ENCODE assay signal across 12 cellular contexts in the genomic region with DNA sequence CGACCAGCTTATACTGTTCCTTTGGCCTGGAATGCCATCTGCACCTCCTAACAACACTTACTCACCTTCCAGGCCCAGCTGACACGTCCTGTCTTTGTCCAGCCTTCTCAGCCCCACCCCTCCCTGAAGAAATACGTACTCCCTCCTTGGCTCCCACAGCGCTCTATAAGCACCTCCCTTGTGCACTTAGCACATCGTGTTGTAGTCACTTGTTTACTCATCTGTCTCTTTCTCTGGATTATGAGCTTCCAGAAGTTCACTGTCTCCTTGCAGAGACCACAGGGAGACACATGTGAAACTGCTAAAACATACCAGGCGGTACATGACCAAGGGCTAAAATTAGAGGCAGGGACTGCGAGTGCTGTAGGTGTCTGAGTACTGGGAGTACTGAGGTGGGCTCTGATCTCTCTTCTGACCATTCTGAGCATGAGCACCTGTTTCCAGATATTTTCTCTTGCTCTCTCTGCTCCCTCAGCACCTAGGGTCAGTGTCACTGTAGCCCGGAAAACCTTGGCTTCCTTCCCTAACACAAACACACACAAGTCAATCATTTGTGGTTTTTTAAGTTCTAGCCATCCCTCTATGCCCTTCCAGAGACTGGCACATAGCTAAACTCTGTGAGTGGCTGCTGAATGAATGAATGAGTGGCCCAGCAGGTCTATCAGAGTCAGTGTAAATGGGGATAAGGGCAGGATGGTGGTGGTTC. TPM values are rescaled to one million over a fixed set of nuclear protein-coding genes. Genes with fewer than 3 reads are reported as not detected.
DNase-seq lines count a peak whose midpoint lies in the region; ATAC-seq, FAIRE-seq and TF ChIP-seq lines count a peak whose summit lies in the region.
"Had no signal": no experiment of that assay in that cellular context is flagged by ENCODE, and none has a peak within 500 bp of the region (broad histone marks: within the 10 kb centered on the region; RNA-seq: fewer than 3 reads in every experiment).

No MANE protein-coding gene starts in this region.

- DNase-seq in HCT116 (ENCODE audit: low read depth, low spot score) (no peak), RPMI8226 (peak; percentile 62), fibroblast of villous mesenchyme (ENCODE audit: low read depth) (peak; percentile 61), gastrocnemius medialis (peak in 1 of 2 donors; percentile 45), cerebellar cortex (ENCODE audit: low spot score) (no peak), HTR-8/SVneo (ENCODE audit: insufficient read length, low spot score) (no peak)
- DNase-seq: DMS 273 treated with DMSO at 0.1 percent for 48 hours, erythroblast, NCI-H2107 had no signal

- no peak for TF ChIP-seq RAD21 in HCT116 (IDR thresholded peaks at IDR 0.05; ENCODE audit: low read depth)

- CTCF ChIA-PET in HCT116 (lab: Charles Lee): interaction anchor here (1.1 to 1.7 kb wide), 2 partner anchors 10 to 12 kb away, joined by 3 to 6 read pairs; a partner anchor contains a TSS

- H3K36me3 ChIP-seq in HCT116 (ENCODE audit: control insufficient read depth in 1 of 2, insufficient read depth in 2 of 2, low read length in 2 of 2) (no peaks in the 10 kb centered on the region), gastrocnemius medialis (no peaks in the 10 kb centered on the region)

- no TSS peak for BruUV-seq in HCT116 (replicated peaks; lab: Mats Ljungman, UMichigan)

- H3K9ac ChIP-seq in HCT116 (ENCODE audit: low read length): no peak overlapping the region

- in situ Hi-C loops in gastrocnemius medialis (cut with MboI; ENCODE audit: low sequenced_read_pairs in 4 of 4): no loop called here

- FAIRE-seq in HTR-8/SVneo (lab: Jason Lieb, UNC): no peak

- intact Hi-C loops in HCT116 (cut with micrococcal nuclease): no loop called here
- intact Hi-C loops in gastrocnemius medialis (cut with DNase I; ENCODE audit: low total_unique reads): no loop called here

- H2AFZ ChIP-seq in HCT116 (ENCODE audit: low read depth, low read length, poor library complexity, severe bottlenecking): no peak overlapping the region

- H4K20me1 ChIP-seq in HCT116 (ENCODE audit: insufficient read depth): no peaks in the 10 kb centered on the region

- H3K4me1 ChIP-seq in HCT116 (ENCODE audit: control insufficient read depth in 1 of 2, insufficient read depth in 2 of 2, low read length in 2 of 2): peaks cover 0 to 11% of the 10 kb centered on the region in 2 experiments; a peak in 2 of 4 replicates
- peaks cover 0 to 10% of the 10 kb centered on the region in 2 donors for H3K4me1 ChIP-seq in gastrocnemius medialis

- H3K9me2 ChIP-seq in HCT116 (ENCODE audit: insufficient read depth): no peaks in the 10 kb centered on the region

- RAD21 ChIA-PET in HCT116 (lab: Charles Lee; ENCODE audit: low non-redundant PET in 1 of 2, low total read pairs in 2 of 2, uncharacterized antibody in 2 of 2, unreplicated experiment in 2 of 2): no interaction called here

- H3K27me3 ChIP-seq in HCT116 (ENCODE audit: insufficient read depth, low read length) (no peaks in the 10 kb centered on the region), gastrocnemius medialis (no peaks in the 10 kb centered on the region)

- 0 out of 2 replicates have a peak, but pooled peaks have one; percentile 36 for ATAC-seq in HCT116
- peak; percentile 63 to 92 for ATAC-seq in gastrocnemius medialis
- ATAC-seq in HG03039 (IDR thresholded peaks at IDR 0.05; ENCODE audit: unreplicated experiment): no peak
- no peak for ATAC-seq in HG03175 (IDR thresholded peaks at IDR 0.05; ENCODE audit: unreplicated experiment)

- TF ChIP-seq CTCF in HCT116 (IDR thresholded peaks at IDR 0.05 in 2 of 3, conservative IDR thresholded peaks at IDR 0.05 in 1 of 3; ENCODE audit: borderline replicate concordance in 1 of 3, insufficient read depth in 1 of 3, low read depth in 2 of 3, low read length in 2 of 3): no peak
- no peak for TF ChIP-seq CTCF in fibroblast of villous mesenchyme (IDR thresholded peaks at IDR 0.05; ENCODE audit: insufficient read depth, low read depth, low read length)
- no peak for TF ChIP-seq CTCF in gastrocnemius medialis (IDR thresholded peaks at IDR 0.05 in 4 of 5, conservative IDR thresholded peaks at IDR 0.05 in 1 of 5)

- H3K9me3 ChIP-seq in HCT116 (ENCODE audit: control insufficient read depth in 1 of 2, insufficient read depth in 1 of 2, low read depth in 1 of 2, low read length in 2 of 2) (no peaks in the 10 kb centered on the region), gastrocnemius medialis (no peaks in the 10 kb centered on the region)

- POLR2A ChIA-PET in HCT116 (lab: Charles Lee): interaction anchor here (1.2 kb wide), 1 partner anchor 55 kb away, joined by 3 read pairs; a partner anchor contains a TSS

- H3K79me2 ChIP-seq in HCT116 (ENCODE audit: insufficient read depth, low read length): no peaks in the 10 kb centered on the region

- H3K27ac ChIP-seq in HCT116 (ENCODE audit: low read depth, low read length): no peak overlapping the region
- H3K27ac ChIP-seq in gastrocnemius medialis: peak overlapping the region; percentile 22 to 81 (median 48)

- H3K4me2 ChIP-seq in HCT116 (ENCODE audit: low read length): no peak overlapping the region

- H3K4me3 ChIP-seq in HCT116 (replicated peaks in 1 of 2; ENCODE audit: low read depth in 1 of 2, low read length in 2 of 2) (no peak overlapping the region), fibroblast of villous mesenchyme (ENCODE audit: low read depth, low read length) (no peak overlapping the region), gastrocnemius medialis (no peak overlapping the region)

- TF ChIP-seq POLR2A in HCT116 (IDR thresholded peaks at IDR 0.05; ENCODE audit: borderline replicate concordance, extremely low read depth, insufficient read depth, insufficient read length): no peak
- TF ChIP-seq POLR2A in gastrocnemius medialis (IDR thresholded peaks at IDR 0.05): no peak

TF ChIP-seq in HCT116, 20 proteins besides CTCF, POLR2A, EP300 and RAD21 (continues in another document):
- TF ChIP-seq, protein P1, sequence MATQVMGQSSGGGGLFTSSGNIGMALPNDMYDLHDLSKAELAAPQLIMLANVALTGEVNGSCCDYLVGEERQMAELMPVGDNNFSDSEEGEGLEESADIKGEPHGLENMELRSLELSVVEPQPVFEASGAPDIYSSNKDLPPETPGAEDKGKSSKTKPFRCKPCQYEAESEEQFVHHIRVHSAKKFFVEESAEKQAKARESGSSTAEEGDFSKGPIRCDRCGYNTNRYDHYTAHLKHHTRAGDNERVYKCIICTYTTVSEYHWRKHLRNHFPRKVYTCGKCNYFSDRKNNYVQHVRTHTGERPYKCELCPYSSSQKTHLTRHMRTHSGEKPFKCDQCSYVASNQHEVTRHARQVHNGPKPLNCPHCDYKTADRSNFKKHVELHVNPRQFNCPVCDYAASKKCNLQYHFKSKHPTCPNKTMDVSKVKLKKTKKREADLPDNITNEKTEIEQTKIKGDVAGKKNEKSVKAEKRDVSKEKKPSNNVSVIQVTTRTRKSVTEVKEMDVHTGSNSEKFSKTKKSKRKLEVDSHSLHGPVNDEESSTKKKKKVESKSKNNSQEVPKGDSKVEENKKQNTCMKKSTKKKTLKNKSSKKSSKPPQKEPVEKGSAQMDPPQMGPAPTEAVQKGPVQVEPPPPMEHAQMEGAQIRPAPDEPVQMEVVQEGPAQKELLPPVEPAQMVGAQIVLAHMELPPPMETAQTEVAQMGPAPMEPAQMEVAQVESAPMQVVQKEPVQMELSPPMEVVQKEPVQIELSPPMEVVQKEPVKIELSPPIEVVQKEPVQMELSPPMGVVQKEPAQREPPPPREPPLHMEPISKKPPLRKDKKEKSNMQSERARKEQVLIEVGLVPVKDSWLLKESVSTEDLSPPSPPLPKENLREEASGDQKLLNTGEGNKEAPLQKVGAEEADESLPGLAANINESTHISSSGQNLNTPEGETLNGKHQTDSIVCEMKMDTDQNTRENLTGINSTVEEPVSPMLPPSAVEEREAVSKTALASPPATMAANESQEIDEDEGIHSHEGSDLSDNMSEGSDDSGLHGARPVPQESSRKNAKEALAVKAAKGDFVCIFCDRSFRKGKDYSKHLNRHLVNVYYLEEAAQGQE (IDR thresholded peaks at IDR 0.05; ENCODE audit: low read depth): no peak
- TF ChIP-seq SRF (IDR thresholded peaks at IDR 0.05; ENCODE audit: low read depth) (no peak), ELF1 (IDR thresholded peaks at IDR 0.05; ENCODE audit: borderline replicate concordance, low read depth) (no peak), FOSL1 (IDR thresholded peaks at IDR 0.05; ENCODE audit: low read depth) (no peak), ZNF274 (IDR thresholded peaks at IDR 0.05; ENCODE audit: low read depth, low read length) (no peak), EZH2 (IDR thresholded peaks at IDR 0.05) (no peak)
- TF ChIP-seq, protein P2, sequence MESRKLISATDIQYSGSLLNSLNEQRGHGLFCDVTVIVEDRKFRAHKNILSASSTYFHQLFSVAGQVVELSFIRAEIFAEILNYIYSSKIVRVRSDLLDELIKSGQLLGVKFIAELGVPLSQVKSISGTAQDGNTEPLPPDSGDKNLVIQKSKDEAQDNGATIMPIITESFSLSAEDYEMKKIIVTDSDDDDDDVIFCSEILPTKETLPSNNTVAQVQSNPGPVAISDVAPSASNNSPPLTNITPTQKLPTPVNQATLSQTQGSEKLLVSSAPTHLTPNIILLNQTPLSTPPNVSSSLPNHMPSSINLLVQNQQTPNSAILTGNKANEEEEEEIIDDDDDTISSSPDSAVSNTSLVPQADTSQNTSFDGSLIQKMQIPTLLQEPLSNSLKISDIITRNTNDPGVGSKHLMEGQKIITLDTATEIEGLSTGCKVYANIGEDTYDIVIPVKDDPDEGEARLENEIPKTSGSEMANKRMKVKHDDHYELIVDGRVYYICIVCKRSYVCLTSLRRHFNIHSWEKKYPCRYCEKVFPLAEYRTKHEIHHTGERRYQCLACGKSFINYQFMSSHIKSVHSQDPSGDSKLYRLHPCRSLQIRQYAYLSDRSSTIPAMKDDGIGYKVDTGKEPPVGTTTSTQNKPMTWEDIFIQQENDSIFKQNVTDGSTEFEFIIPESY (IDR thresholded peaks at IDR 0.05; ENCODE audit: extremely low read depth, insufficient replicate concordance, low read length): no peak

RNA-seq across cellular contexts. Expression of a gene that starts 5.1 kb away (rescaled TPM):
- 0.32 TPM for total RNA-seq in HCT116 (2021; ENCODE audit: unreplicated experiment)
- polyA plus RNA-seq in HCT116 (2012): 0.08 and 0.14 TPM in 2 replicates
- total RNA-seq in fibroblast of villous mesenchyme: not detected in 2 replicates
- total RNA-seq in gastrocnemius medialis: under 1 TPM in 2 of 4 donors, not detected in 2; 0.13 to 0.35 TPM
- total RNA-seq: ureter had no signal

RNA-seq across cellular contexts. Expression of a gene that starts 5.2 kb away (rescaled TPM):
- 2.0 TPM for total RNA-seq in HCT116 (2021; ENCODE audit: unreplicated experiment)
- polyA plus RNA-seq in HCT116 (2012): 2.4 and 2.9 TPM in 2 replicates
- not detected in 2 replicates for total RNA-seq in fibroblast of villous mesenchyme
- total RNA-seq in gastrocnemius medialis: not detected

RNA-seq across cellular contexts. Expression of a gene that starts 12.4 kb away (rescaled TPM):
- total RNA-seq in HCT116 (2021; ENCODE audit: unreplicated experiment) (149 TPM), fibroblast of villous mesenchyme (41.2 and 49.2 TPM in 2 replicates), gastrocnemius medialis (10 to 100 TPM; 30.3 to 42.8 (median 36.9) TPM)
- 185 and 189 TPM in 2 replicates for polyA plus RNA-seq in HCT116 (2012)

RNA-seq across cellular contexts. Expression of a gene that starts 24.8 kb away (rescaled TPM):
- total RNA-seq in HCT116 (2021; ENCODE audit: unreplicated experiment) (9.8 TPM), fibroblast of villous mesenchyme (2.6 and 3.9 TPM in 2 replicates), gastrocnemius medialis (under 1 TPM; 0.41 to 0.87 (median 0.80) TPM)
- 9.0 and 10.9 TPM in 2 replicates for polyA plus RNA-seq in HCT116 (2012)

RNA-seq across cellular contexts. Expression of a gene that starts 36.2 kb away (rescaled TPM):
- total RNA-seq in HCT116 (2021; ENCODE audit: unreplicated experiment) (57.0 TPM), fibroblast of villous mesenchyme (15.5 and 15.8 TPM in 2 replicates), gastrocnemius medialis (100 to 1,000 TPM in 1 of 4 donors, 10 to 100 TPM in 3; 61.3 to 100 (median 73.1) TPM)
- polyA plus RNA-seq in HCT116 (2012): 42.3 and 47.5 TPM in 2 replicates

Comparison
In these comparisons a context has a peak if more than half of its experiments do, and no peak if none do; other contexts are left out.
1. ATAC-seq: peak in HCT116 (single experiment) and gastrocnemius medialis (2 of 2); none in HG03039 (single experiment) and HG03175 (single experiment).
2. DNase-seq: peak in RPMI8226 (single experiment) and fibroblast of villous mesenchyme (single experiment); none in HCT116 (single experiment), cerebellar cortex (single experiment) and HTR-8/SVneo (single experiment).